ENCODE assay signal across 23 cellular contexts in genomic region chr1:3079381-3080093, GRCh38. TPM values are rescaled to one million over a fixed set of nuclear protein-coding genes. Genes with fewer than 3 reads are reported as not detected.
A peak's percentile ranks its signal among the peaks of the same experiment; 100 is the strongest.
DNase-seq lines count a peak whose midpoint lies in the region; ATAC-seq and TF ChIP-seq lines count a peak whose summit lies in the region.
"Had no signal": no experiment of that assay in that cellular context is flagged by ENCODE, and none has a peak within 500 bp of the region (broad histone marks: within the 10 kb centered on the region; RNA-seq: fewer than 3 reads in every experiment).

No MANE protein-coding gene starts in this region.

- no peaks in the 10 kb centered on the region for H3K9me3 ChIP-seq in thyroid gland
- H3K9me3 ChIP-seq: BLaER1 had no signal

- DNase-seq in DMS79 (lab: John Stamatoyannopoulos, UW) (peak; percentile 92), caudate nucleus (lab: John Stamatoyannopoulos, UW) (peak in 1 of 61 donors; percentile 11), nephron progenitor cell (no peak), thyroid gland (peak; percentile 61 to 80), C1 segment of cervical spinal cord (lab: John Stamatoyannopoulos, UW) (no peak)
- DNase-seq in T-helper 2 cell treated with Interferon-gamma antibody and Interleukin-4, amounts not matched to agents 5 μg/mL and 100 μg/mL, for 36 hours (ENCODE audit: low spot score), result no peak
- DNase-seq: CD8-positive, alpha-beta memory T cell; GDM1; GOT3; NCI-H1048; NCI-H1436 treated with DMSO at 0.1 percent for 48 hours; NCI-H2029 treated with DMSO at 0.1 percent for 48 hours; NCI-H2171 treated with DMSO at 0.1 percent for 48 hours; NCI-H446 treated with DMSO at 0.1 percent for 48 hours; NK-92 treated with Interleukin-12 subunit alpha and Interleukin-12 subunit beta, amount 100 ng/mL, for 24 hours; RPMI8226 had no signal

- no peaks in the 10 kb centered on the region for H3K36me3 Mint-ChIP-seq in nephron progenitor cell (ENCODE audit: low read depth)
- H3K36me3 Mint-ChIP-seq in T-helper 2 cell treated with Interferon-gamma antibody and Interleukin-4, amounts not matched to agents 5 μg/mL and 100 μg/mL, for 36 hours (ENCODE audit: low read depth), result no peaks in the 10 kb centered on the region
- H3K36me3 Mint-ChIP-seq: CD8-positive, alpha-beta memory T cell had no signal

- no peak overlapping the region for H3K4me3 Mint-ChIP-seq in nephron progenitor cell
- no peak overlapping the region for H3K4me3 Mint-ChIP-seq in T-helper 2 cell treated with Interferon-gamma antibody and Interleukin-4, amounts not matched to agents 5 μg/mL and 100 μg/mL, for 36 hours
- H3K4me3 Mint-ChIP-seq: CD8-positive, alpha-beta memory T cell had no signal

- intact Hi-C loops in thyroid gland (cut with DNase I), result no loop called here

- H3K27ac Mint-ChIP-seq in nephron progenitor cell, result peak overlapping the region; percentile 64
- no peak overlapping the region for H3K27ac Mint-ChIP-seq in T-helper 2 cell treated with Interferon-gamma antibody and Interleukin-4, amounts not matched to agents 5 μg/mL and 100 μg/mL, for 36 hours
- H3K27ac Mint-ChIP-seq: CD8-positive, alpha-beta memory T cell had no signal

- H3K4me1 ChIP-seq in thyroid gland, result peaks cover 53 to 57% of the 10 kb centered on the region in 2 donors
- H3K4me1 ChIP-seq: BLaER1 had no signal

- WGBS in thyroid gland, 2 donors, result 41 to 56% methylated on average over 15 to 19 of the region's 22 CpGs

- H3K36me3 ChIP-seq in thyroid gland, result no peaks in the 10 kb centered on the region
- H3K36me3 ChIP-seq: BLaER1 had no signal

- H3K4me3 ChIP-seq in thyroid gland (replicated peaks in 1 of 3), result no peak overlapping the region
- H3K4me3 ChIP-seq: BLaER1, GM12878 had no signal

- H3K27me3 ChIP-seq in thyroid gland, result no peaks in the 10 kb centered on the region

- H3K27ac ChIP-seq in caudate nucleus (ENCODE audit: low read depth, low read length) (peak overlapping the region; percentile 88), thyroid gland (peak overlapping the region in 1 of 3 donors; percentile 66)
- H3K27ac ChIP-seq: BLaER1, KMS-11 had no signal

- H3K27me3 Mint-ChIP-seq in nephron progenitor cell (ENCODE audit: low read depth, poor library complexity), result peaks cover 61% of the 10 kb centered on the region
- peaks cover 11% of the 10 kb centered on the region for H3K27me3 Mint-ChIP-seq in T-helper 2 cell treated with Interferon-gamma antibody and Interleukin-4, amounts not matched to agents 5 μg/mL and 100 μg/mL, for 36 hours (ENCODE audit: low read depth)

- peaks cover 52% of the 10 kb centered on the region for H3K4me1 Mint-ChIP-seq in nephron progenitor cell
- H3K4me1 Mint-ChIP-seq in T-helper 2 cell treated with Interferon-gamma antibody and Interleukin-4, amounts not matched to agents 5 μg/mL and 100 μg/mL, for 36 hours (ENCODE audit: low read depth), result no peaks in the 10 kb centered on the region
- H3K4me1 Mint-ChIP-seq: CD8-positive, alpha-beta memory T cell had no signal

- no peak for TF ChIP-seq POLR2A in thyroid gland (IDR thresholded peaks at IDR 0.05)

- no peak for ATAC-seq in HG02798 (IDR thresholded peaks at IDR 0.05; ENCODE audit: poor library complexity, unreplicated experiment)
- ATAC-seq in HG03139 (IDR thresholded peaks at IDR 0.05; ENCODE audit: unreplicated experiment), result no peak
- ATAC-seq: GM12878 had no signal

- H3K9me3 Mint-ChIP-seq in nephron progenitor cell, result no peaks in the 10 kb centered on the region
- H3K9me3 Mint-ChIP-seq in T-helper 2 cell treated with Interferon-gamma antibody and Interleukin-4, amounts not matched to agents 5 μg/mL and 100 μg/mL, for 36 hours, result no peaks in the 10 kb centered on the region
- H3K9me3 Mint-ChIP-seq: CD8-positive, alpha-beta memory T cell had no signal

- no peak for TF ChIP-seq CTCF in nephron progenitor cell (IDR thresholded peaks at IDR 0.05)
- TF ChIP-seq CTCF in thyroid gland (IDR thresholded peaks at IDR 0.05), result peak in 1 of 6 experiments; percentile 13

RNA-seq across cellular contexts. Expression of gene PRDM16, which starts 10.5 kb away (rescaled TPM):
- total RNA-seq in thyroid gland, result 10 to 100 TPM; 15.7 to 54.3 (median 27.6) TPM
- total RNA-seq: CD8-positive, alpha-beta memory T cell; M059J had no signal

RNA-seq across cellular contexts. Expression of gene ACTRT2, which starts 58.3 kb away (rescaled TPM):
- under 1 TPM in 1 of 4 donors, not detected in 3; 0.67 TPM for total RNA-seq in thyroid gland
- total RNA-seq: A172; CD8-positive, alpha-beta memory T cell; GM12878; M059J had no signal

Comparison
In these comparisons a context has a peak if more than half of its experiments do, and no peak if none do; other contexts are left out.
1. DNase-seq: peak in DMS79 (single experiment) and thyroid gland (2 of 2); none in nephron progenitor cell (single experiment), T-helper 2 cell treated with Interferon-gamma antibody and Interleukin-4, amounts not matched to agents 5 μg/mL and 100 μg/mL, for 36 hours (single experiment) and C1 segment of cervical spinal cord (0 of 14).